In genomic region chr10:129929343-129930297, GRCh38 we compare ENCODE assay signal across 2 cellular contexts.
TF ChIP-seq lines count a peak whose summit lies in the region.

No MANE protein-coding gene starts in this region.

TF ChIP-seq in HepG2, 621 proteins besides CTCF, POLR2A, EP300 and RAD21:
- no peak for TF ChIP-seq ZNF562 (CRISPR knock-in tag; IDR thresholded peaks at IDR 0.05; ENCODE audit: borderline replicate concordance)
- TF ChIP-seq SMARCC2 (IDR thresholded peaks at IDR 0.05), result no peak
- TF ChIP-seq ZNF468 (CRISPR knock-in tag; IDR thresholded peaks at IDR 0.05), result no peak
- no peak for TF ChIP-seq ZSCAN20 (CRISPR knock-in tag; IDR thresholded peaks at IDR 0.05; ENCODE audit: borderline replicate concordance)
- no peak for TF ChIP-seq TAF15 (IDR thresholded peaks at IDR 0.05; ENCODE audit: low read depth, low read length, poor library complexity, severe bottlenecking)
- TF ChIP-seq KDM4B (CRISPR knock-in tag; IDR thresholded peaks at IDR 0.05), result no peak
- TF ChIP-seq RCOR2 (CRISPR knock-in tag; IDR thresholded peaks at IDR 0.05), result no peak
- TF ChIP-seq PHF21A (CRISPR knock-in tag; IDR thresholded peaks at IDR 0.05), result no peak
- TF ChIP-seq ELF3 (CRISPR knock-in tag; IDR thresholded peaks at IDR 0.05), result no peak

TF ChIP-seq in WTC11, 78 proteins besides CTCF, POLR2A, EP300 and RAD21:
- TF ChIP-seq PRRX2 (CRISPR knock-in tag; IDR thresholded peaks at IDR 0.05) (no peak), ZBTB21 (CRISPR knock-in tag; IDR thresholded peaks at IDR 0.05; ENCODE audit: borderline replicate concordance) (no peak), GTF2I (CRISPR knock-in tag; conservative IDR thresholded peaks at IDR 0.05) (no peak), GABPB1 (CRISPR knock-in tag; IDR thresholded peaks at IDR 0.05) (no peak), ZBTB43 (CRISPR knock-in tag; IDR thresholded peaks at IDR 0.05) (no peak), CDX4 (CRISPR knock-in tag; IDR thresholded peaks at IDR 0.05; ENCODE audit: borderline replicate concordance) (no peak), ZNF281 (CRISPR knock-in tag; IDR thresholded peaks at IDR 0.05) (no peak), JAZF1 (CRISPR knock-in tag; IDR thresholded peaks at IDR 0.05) (no peak), AR (CRISPR knock-in tag; IDR thresholded peaks at IDR 0.05) (no peak), NFATC4 (CRISPR knock-in tag; IDR thresholded peaks at IDR 0.05) (no peak), MLX (CRISPR knock-in tag; IDR thresholded peaks at IDR 0.05) (no peak), SOX15 (CRISPR knock-in tag; IDR thresholded peaks at IDR 0.05) (no peak), ZNF416 (CRISPR knock-in tag; IDR thresholded peaks at IDR 0.05) (no peak), ZMAT4 (CRISPR knock-in tag; IDR thresholded peaks at IDR 0.05) (no peak)
